ENCODE assay signal across 14 cellular contexts in the genomic region with DNA sequence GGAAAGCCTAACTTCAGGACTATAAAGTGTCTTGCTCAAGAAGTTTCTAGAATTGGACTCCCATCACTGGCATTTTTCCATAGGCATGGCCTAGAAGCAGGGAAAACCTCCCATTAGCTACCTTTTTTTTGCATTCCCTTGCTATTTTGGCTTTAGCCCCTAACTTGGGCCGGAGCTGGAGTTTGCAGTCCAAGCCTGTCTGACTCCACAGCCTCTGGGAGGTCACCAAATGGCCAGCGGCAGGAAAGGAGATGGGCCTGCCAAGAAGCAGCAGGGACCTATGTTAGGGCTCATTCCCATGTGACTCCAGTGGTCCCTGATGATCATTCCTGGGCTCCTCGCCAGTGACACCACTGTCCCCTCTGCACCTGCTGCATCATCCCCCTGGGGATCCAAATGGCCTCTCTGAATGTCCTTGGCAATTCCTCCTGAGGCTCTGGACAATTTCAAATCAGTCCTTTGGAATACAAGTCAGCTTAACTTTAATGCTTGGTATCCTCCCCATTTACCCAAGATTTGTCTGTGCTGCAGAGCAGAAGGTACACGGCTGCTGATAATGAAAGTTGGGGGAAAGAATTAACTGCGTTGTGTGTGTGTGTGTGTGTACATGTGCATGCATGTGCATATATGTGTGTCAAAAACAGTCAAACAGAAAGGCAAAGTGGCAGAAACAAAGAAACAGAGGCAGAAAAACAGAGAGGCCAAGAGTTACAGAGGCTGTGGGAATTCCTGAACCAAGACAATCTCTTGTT.
DNase-seq lines count a peak whose midpoint lies in the region; ATAC-seq, FAIRE-seq and TF ChIP-seq lines count a peak whose summit lies in the region.
"Had no signal": no experiment of that assay in that cellular context is flagged by ENCODE, and none has a peak within 500 bp of the region (broad histone marks: within the 10 kb centered on the region; RNA-seq: fewer than 3 reads in every experiment).

No MANE protein-coding gene starts in this region.

- ATAC-seq in activated T-cell treated with anti-CD3 and anti-CD28 coated beads, Interleukin-2, amount 50 U/mL, for 72 hours (replicated peaks in 1 of 2): peak; percentile 20 to 23
- no peak for ATAC-seq in HG03108 (IDR thresholded peaks at IDR 0.05; ENCODE audit: unreplicated experiment)
- ATAC-seq: left colon had no signal

- peaks cover 16 to 25% of the 10 kb centered on the region in 2 donors for H3K4me1 ChIP-seq in uterus

- peaks cover 1 to 5% of the 10 kb centered on the region in 2 donors for H3K9me3 Mint-ChIP-seq in activated T-cell treated with anti-CD3 and anti-CD28 coated beads, Interleukin-2, amount 50 U/mL, for 72 hours
- H3K9me3 Mint-ChIP-seq: H9, IgD-negative memory B cell had no signal

- H3K4me3 ChIP-seq in fibroblast of mammary gland (ENCODE audit: control insufficient read depth, low read depth, low read length) (no peak overlapping the region), uterus (no peak overlapping the region)
- H3K4me3 ChIP-seq: pancreas had no signal

- no peaks in the 10 kb centered on the region for H3K27me3 ChIP-seq in uterus
- H3K27me3 ChIP-seq: pancreas had no signal

- H3K27ac ChIP-seq in uterus: peak overlapping the region; percentile 83 to 92

- TF ChIP-seq POLR2A in uterus (IDR thresholded peaks at IDR 0.05): no peak
- TF ChIP-seq POLR2A in GM12891 (IDR thresholded peaks at IDR 0.05; ENCODE audit: low read depth, low read length): no peak

- TF ChIP-seq CTCF in fibroblast of mammary gland (conservative IDR thresholded peaks at IDR 0.05; ENCODE audit: control insufficient read depth, insufficient read depth, low read depth, low read length) (no peak), uterus (IDR thresholded peaks at IDR 0.05) (no peak)

- no peak overlapping the region for H3K27ac Mint-ChIP-seq in activated T-cell treated with anti-CD3 and anti-CD28 coated beads, Interleukin-2, amount 50 U/mL, for 72 hours
- H3K27ac Mint-ChIP-seq: H9, IgD-negative memory B cell had no signal

- peaks cover 29% of the 10 kb centered on the region for H3K27me3 Mint-ChIP-seq in activated T-cell treated with anti-CD3 and anti-CD28 coated beads, Interleukin-2, amount 50 U/mL, for 72 hours (ENCODE audit: low read depth)

- no peaks in the 10 kb centered on the region for H3K36me3 ChIP-seq in uterus
- H3K36me3 ChIP-seq: pancreas had no signal

- no peaks in the 10 kb centered on the region for H3K9me3 ChIP-seq in uterus
- H3K9me3 ChIP-seq: pancreas had no signal

- intact Hi-C loops in uterus (cut with DNase I; ENCODE audit: low total_unique reads): no loop called here

- no peak for DNase-seq in activated T-cell treated with anti-CD3 and anti-CD28 coated beads, Interleukin-2, amount 50 U/mL, for 72 hours
- no peak for DNase-seq in activated T-cell treated with anti-CD3 and anti-CD28 coated beads, Interleukin-2, amount 50 U/mL, for 48 hours
- DNase-seq in fibroblast of mammary gland (ENCODE audit: low read depth) (peak; percentile 33), myocyte (ENCODE audit: low read depth) (peak; percentile 94), uterus (peak; percentile 87 to 89), GM12891 (ENCODE audit: insufficient read length, low spot score) (no peak), NCI-H2227 (lab: John Stamatoyannopoulos, UW; ENCODE audit: unreplicated experiment) (no peak)
- DNase-seq: activated CD4-positive, alpha-beta T cell treated with anti-CD3 and anti-CD28 coated beads for 48 hours; activated gamma-delta T cell treated with Interleukin-2 at 50 U/mL for 16 hours; H9 had no signal

- FAIRE-seq in GM12891 (lab: Jason Lieb, UNC): no peak
- FAIRE-seq: pancreas had no signal

- H3K4me3 Mint-ChIP-seq in activated T-cell treated with anti-CD3 and anti-CD28 coated beads, Interleukin-2, amount 50 U/mL, for 72 hours: peak overlapping the region; percentile 5 to 63
- H3K4me3 Mint-ChIP-seq: H9, IgD-negative memory B cell had no signal

- H3K36me3 Mint-ChIP-seq in activated T-cell treated with anti-CD3 and anti-CD28 coated beads, Interleukin-2, amount 50 U/mL, for 72 hours (ENCODE audit: insufficient read depth in 2 of 2): peaks cover 2 to 4% of the 10 kb centered on the region in 2 donors
- H3K36me3 Mint-ChIP-seq: IgD-negative memory B cell had no signal

- H3K4me1 Mint-ChIP-seq in activated T-cell treated with anti-CD3 and anti-CD28 coated beads, Interleukin-2, amount 50 U/mL, for 72 hours (ENCODE audit: low read depth): peaks cover 87% of the 10 kb centered on the region

TF ChIP-seq in GM12891, 5 proteins besides CTCF, POLR2A, EP300 and RAD21:
- TF ChIP-seq TAF1 (IDR thresholded peaks at IDR 0.05; ENCODE audit: low read depth, low read length): no peak
- TF ChIP-seq PAX5 (IDR thresholded peaks at IDR 0.05; ENCODE audit: insufficient read depth, low read length, severe bottlenecking): no peak
- TF ChIP-seq SPI1 (IDR thresholded peaks at IDR 0.05; ENCODE audit: low read depth, low read length): no peak
- TF ChIP-seq POU2F2 (IDR thresholded peaks at IDR 0.05; ENCODE audit: low read depth, low read length): no peak
- TF ChIP-seq POLR2AphosphoS5 (IDR thresholded peaks at IDR 0.05; ENCODE audit: low read depth, low read length): no peak
TF ChIP-seq in GM12891: peak in this region for 0.

Comparison
In these comparisons a context has a peak if more than half of its experiments do, and no peak if none do; other contexts are left out.
1. DNase-seq: peak in fibroblast of mammary gland (single experiment), myocyte (single experiment) and uterus (2 of 2); none in activated T-cell treated with anti-CD3 and anti-CD28 coated beads, Interleukin-2, amount 50 U/mL, for 72 hours (0 of 2), activated T-cell treated with anti-CD3 and anti-CD28 coated beads, Interleukin-2, amount 50 U/mL, for 48 hours (0 of 2), GM12891 (single experiment) and NCI-H2227 (single experiment).